In the genomic region with DNA sequence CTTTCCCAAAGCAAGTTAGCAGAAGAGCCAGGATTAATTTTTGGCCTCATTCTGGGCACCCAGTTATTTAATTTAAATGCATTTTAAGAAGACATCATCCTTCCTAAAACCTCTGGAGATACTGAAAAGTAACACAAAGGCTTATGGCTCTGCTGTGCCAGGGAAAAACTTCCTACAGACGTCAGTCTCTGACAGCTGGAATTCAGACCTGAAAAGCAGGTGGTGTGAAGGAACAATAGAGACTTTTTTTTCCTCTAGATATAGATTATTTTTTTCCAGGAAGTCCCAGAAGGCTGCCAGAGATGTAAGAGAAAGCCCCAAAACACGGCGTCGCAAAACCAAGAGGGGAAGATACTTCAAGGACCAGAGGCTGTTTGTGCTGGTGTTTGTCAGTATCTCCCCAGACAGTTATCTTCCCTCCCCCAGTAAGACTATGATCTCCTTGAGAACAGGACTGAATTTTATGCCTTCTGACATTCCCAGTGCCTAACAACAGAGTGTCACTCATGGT, we compare ENCODE assay signal across 26 cellular contexts.
"Had no signal": no experiment of that assay in that cellular context is flagged by ENCODE, and none has a peak within 500 bp of the region (broad histone marks: within the 10 kb centered on the region; RNA-seq: fewer than 3 reads in every experiment).

No MANE protein-coding gene starts in this region.

- H3K9me3 ChIP-seq: prostate gland, uterus had no signal

- ATAC-seq: left colon; left lung; naive thymus-derived CD4-positive, alpha-beta T cell; natural killer cell treated with Interleukin-12 subunit alpha and Interleukin-12 subunit beta and Interleukin-15 and Interleukin-18, amount 100 ng/mL, for 72 hours; right cardiac atrium; sciatic nerve; stimulated activated effector memory CD8-positive, alpha-beta T cell treated with anti-CD3 and anti-CD28 coated beads, Interleukin-12 subunit alpha, Interleukin-12 subunit beta, amount 100 ng/mL, for 72 hours had no signal

- H3K27ac ChIP-seq: left lung, ovary, prostate gland, skin epidermis, tibial nerve, uterus had no signal

- H3K36me3 ChIP-seq: left lung, ovary, prostate gland, tibial nerve, uterus had no signal

- H3K4me3 ChIP-seq: left lung, lung, ovary, prostate gland, skin epidermis, tibial nerve, uterus had no signal

- H3K4me1 ChIP-seq: left lung, prostate gland, tibial nerve, uterus had no signal

- H3K27me3 ChIP-seq: left lung, ovary, tibial nerve, uterus had no signal

- FAIRE-seq: islet of Langerhans, kidney had no signal

- DNase-seq: hypothalamus; immature natural killer cell; kidney; left colon; left lung; mesendoderm; naive thymus-derived CD4-positive, alpha-beta T cell; ovary; posterior cingulate gyrus; retina; right cardiac atrium; stimulated activated CD4-positive, alpha-beta T cell treated with anti-CD3 and anti-CD28 coated beads, Interleukin-12 subunit alpha, Interleukin-12 subunit beta, amount 100 ng/mL, for 4 hours; stimulated activated CD4-positive, alpha-beta T cell treated with anti-CD3 and anti-CD28 coated beads, Interleukin-15, amount 100 ng/mL, for 24 hours; stimulated activated CD4-positive, alpha-beta T cell treated with anti-CD3 and anti-CD28 coated beads, Interleukin-2, amount 100 ng/mL, for 24 hours; stimulated activated CD4-positive, alpha-beta T cell treated with anti-CD3 and anti-CD28 coated beads, Interleukin-4, amount 100 ng/mL, for 24 hours; stimulated activated naive CD4-positive, alpha-beta T cell; substantia nigra; uterus had no signal
